28 cellular contexts compared by ENCODE assay signal in genomic region chr14:90846511-90846910, GRCh38. TPM values are rescaled to one million over a fixed set of nuclear protein-coding genes. Genes with fewer than 3 reads are reported as not detected.
DNase-seq lines count a peak whose midpoint lies in the region; ATAC-seq and TF ChIP-seq lines count a peak whose summit lies in the region.
"Had no signal": no experiment of that assay in that cellular context is flagged by ENCODE, and none has a peak within 500 bp of the region (broad histone marks: within the 10 kb centered on the region; RNA-seq: fewer than 3 reads in every experiment).

No MANE protein-coding gene starts in this region.

- POLR2A ChIA-PET in RWPE1 (lab: Yijun Ruan, JAX; ENCODE audit: low non-redundant PET): no interaction called here

- no peaks in the 10 kb centered on the region for H3K9me3 Mint-ChIP-seq in natural killer cell treated with Interleukin-12 subunit alpha and Interleukin-12 subunit beta and Interleukin-15 and Interleukin-18, amount 100 ng/mL, for 72 hours
- H3K9me3 Mint-ChIP-seq: activated CD4-positive, alpha-beta T cell treated with anti-CD3 and anti-CD28 coated beads, Interleukin-2, amount 10 ng/mL, durations not matched to agents 24 days and 14 days; H9 had no signal

- CTCF ChIA-PET in RWPE1 (lab: Yijun Ruan, JAX): interaction anchor here (0.5 kb wide), 1 partner anchor 1686 kb away, joined by 3 read pairs; no protein-coding TSS in a partner anchor

- no peak for ATAC-seq in GM18907 (IDR thresholded peaks at IDR 0.05; ENCODE audit: unreplicated experiment)
- ATAC-seq in HG03095 (IDR thresholded peaks at IDR 0.05; ENCODE audit: unreplicated experiment): no peak
- no peak for ATAC-seq in natural killer cell treated with Interleukin-12 subunit alpha and Interleukin-12 subunit beta and Interleukin-15 and Interleukin-18, amount 100 ng/mL, for 72 hours
- ATAC-seq: K562, lower lobe of right lung, Right ventricle myocardium inferior had no signal

- H3K27me3 Mint-ChIP-seq in natural killer cell treated with Interleukin-12 subunit alpha and Interleukin-12 subunit beta and Interleukin-15 and Interleukin-18, amount 100 ng/mL, for 72 hours: no peaks in the 10 kb centered on the region
- H3K27me3 Mint-ChIP-seq: activated CD4-positive, alpha-beta T cell treated with anti-CD3 and anti-CD28 coated beads, Interleukin-2, amount 10 ng/mL, durations not matched to agents 24 days and 14 days; naive B cell had no signal

- no peak overlapping the region for H3K4me3 Mint-ChIP-seq in natural killer cell treated with Interleukin-12 subunit alpha and Interleukin-12 subunit beta and Interleukin-15 and Interleukin-18, amount 100 ng/mL, for 72 hours
- H3K4me3 Mint-ChIP-seq: activated CD4-positive, alpha-beta T cell treated with anti-CD3 and anti-CD28 coated beads, Interleukin-2, amount 10 ng/mL, durations not matched to agents 24 days and 14 days; H9 had no signal

- H3K36me3 Mint-ChIP-seq in natural killer cell treated with Interleukin-12 subunit alpha and Interleukin-12 subunit beta and Interleukin-15 and Interleukin-18, amount 100 ng/mL, for 72 hours: no peaks in the 10 kb centered on the region
- H3K36me3 Mint-ChIP-seq: naive B cell had no signal

- no peak for TF ChIP-seq CTCF in RWPE1 (conservative IDR thresholded peaks at IDR 0.05; ENCODE audit: low read depth)

- no peak overlapping the region for H3K27ac ChIP-seq in RWPE1
- H3K27ac ChIP-seq: esophagus squamous epithelium, HL-60, lower lobe of right lung, parathyroid adenoma had no signal

- peaks cover 6% of the 10 kb centered on the region in 2 donors for H3K4me1 Mint-ChIP-seq in natural killer cell treated with Interleukin-12 subunit alpha and Interleukin-12 subunit beta and Interleukin-15 and Interleukin-18, amount 100 ng/mL, for 72 hours (ENCODE audit: low read depth in 2 of 2)

- no peak overlapping the region for H3K27ac Mint-ChIP-seq in natural killer cell treated with Interleukin-12 subunit alpha and Interleukin-12 subunit beta and Interleukin-15 and Interleukin-18, amount 100 ng/mL, for 72 hours
- H3K27ac Mint-ChIP-seq: activated CD4-positive, alpha-beta T cell treated with anti-CD3 and anti-CD28 coated beads, Interleukin-2, amount 10 ng/mL, durations not matched to agents 24 days and 14 days had no signal

- DNase-seq in HCEC 1CT (peak; percentile 42), RWPE1 (ENCODE audit: low spot score) (peak; percentile 19), fibroblast of peridontal ligament (ENCODE audit: extremely low read depth) (peak; percentile 61), stromal cell of bone marrow (ENCODE audit: low read depth) (peak; percentile 61)
- DNase-seq in natural killer cell treated with Interleukin-12 subunit alpha and Interleukin-12 subunit beta and Interleukin-15 and Interleukin-18, amount 100 ng/mL, for 72 hours (ENCODE audit: low spot score): no peak
- DNase-seq: activated gamma-delta T cell; amygdala; BE2C; Caco-2; cerebellar nuclear complex; effector CD8-positive, alpha-beta T cell; esophagus squamous epithelium; H9; lower lobe of right lung; naive B cell; NCI-H1048; NCI-H2081; NCI-H510A; stimulated activated CD4-positive, alpha-beta T cell treated with anti-CD3 and anti-CD28 coated beads, Interleukin-1b, Interleukin-23, amount 100 ng/mL, for 48 hours; stimulated activated naive CD4-positive, alpha-beta T cell treated with Interleukin-2 at 50 U/mL for 16 hours; trophoblast cell had no signal

RNA-seq across cellular contexts. Expression of gene TTC7B, which starts 30.3 kb away (rescaled TPM):
- 10 to 100 TPM in 1 of 2 donors, 1 to 10 TPM in 1; 8.9 to 24.5 TPM for total RNA-seq in natural killer cell treated with Interleukin-12 subunit alpha and Interleukin-12 subunit beta and Interleukin-15 and Interleukin-18, amount 100 ng/mL, for 72 hours
